In the genomic region with DNA sequence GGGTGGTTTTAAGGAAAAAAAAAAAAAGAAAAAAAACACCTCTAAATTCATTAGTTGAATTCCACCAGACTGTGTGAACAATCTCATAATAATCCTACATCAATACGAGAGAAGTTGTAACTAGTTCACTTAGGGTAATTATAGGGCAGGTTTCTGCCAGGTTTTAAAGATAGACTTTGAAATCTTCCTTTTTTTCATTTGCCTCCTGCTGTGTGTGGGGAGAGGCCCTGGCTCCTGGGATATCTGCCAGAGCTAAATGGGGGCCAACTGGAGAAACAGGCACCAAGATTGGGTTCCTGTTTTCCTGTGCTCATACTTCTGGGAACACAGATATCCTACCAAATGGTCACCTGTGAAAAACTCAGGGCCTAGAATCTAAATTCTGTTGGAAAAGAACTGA, we compare ENCODE assay signal across 20 cellular contexts. TPM values are rescaled to one million over a fixed set of nuclear protein-coding genes. Genes with fewer than 3 reads are reported as not detected.
A peak's percentile ranks its signal among the peaks of the same experiment; 100 is the strongest.
DNase-seq lines count a peak whose midpoint lies in the region; ATAC-seq and TF ChIP-seq lines count a peak whose summit lies in the region.
"Had no signal": no experiment of that assay in that cellular context is flagged by ENCODE, and none has a peak within 500 bp of the region (broad histone marks: within the 10 kb centered on the region; RNA-seq: fewer than 3 reads in every experiment).

No MANE protein-coding gene starts in this region.

- DNase-seq in PC-9, result peak in 1 of 2 experiments; percentile 38
- DNase-seq in left ventricle myocardium inferior, result no peak
- DNase-seq in renal cortical epithelial cell (ENCODE audit: low read depth), result peak; percentile 21
- DNase-seq in stimulated activated CD4-positive, alpha-beta T cell treated with anti-CD3 and anti-CD28 coated beads, Interleukin-4, amount 100 ng/mL, for 1 hour, result no peak
- DNase-seq: amygdala; dermis blood vessel endothelial cell; DMS79; kidney; naive thymus-derived CD8-positive, alpha-beta T cell; NCI-H1436; NCI-H510A treated with DMSO at 0.1 percent for 48 hours; OCI-M1; SW 1271 had no signal

- POLR2A ChIA-PET in PC-9 (lab: Charles Lee; ENCODE audit: unreplicated experiment), result interaction anchor here (0.6 kb wide), 1 partner anchor 204 kb away, joined by 3 read pairs; no protein-coding TSS in a partner anchor

- ATAC-seq in HG02610 (IDR thresholded peaks at IDR 0.05; ENCODE audit: unreplicated experiment) (no peak), HG02571 (IDR thresholded peaks at IDR 0.05; ENCODE audit: unreplicated experiment) (no peak)
- ATAC-seq: activated T-helper 17 cell treated with anti-CD3 and anti-CD28 coated beads, Interleukin-2, amount 50 U/mL, for 72 hours; naive thymus-derived CD8-positive, alpha-beta T cell; WTC11 had no signal

- no TSS peak for BruUV-seq in PC-9 (replicated peaks; lab: Mats Ljungman, UMichigan)

- TF ChIP-seq CTCF in PC-9 (conservative IDR thresholded peaks at IDR 0.05) (no peak), left ventricle myocardium inferior (IDR thresholded peaks at IDR 0.05; ENCODE audit: borderline replicate concordance) (no peak)

- no peaks in the 10 kb centered on the region; the same call in 1 of the 2 replicates for H3K79me2 ChIP-seq in PC-9 (ENCODE audit: low read depth)

- CTCF ChIA-PET in PC-9 (lab: Charles Lee), result no interaction called here

- H3K27ac ChIP-seq in HUES48 (ENCODE audit: low read depth, low read length) (peak overlapping the region; percentile 64), PC-9 (no peak overlapping the region), left ventricle myocardium inferior (replicated peaks) (peak overlapping the region; percentile 54)
- H3K27ac ChIP-seq: BLaER1 had no signal

- H3K4me2 ChIP-seq in PC-9, result 0 out of 2 replicates have a peak overlapping the region, but pooled peaks have one; percentile 26
- H3K4me2 ChIP-seq: BLaER1 had no signal

- H3K9me3 ChIP-seq in HUES48 (ENCODE audit: control insufficient read depth, insufficient read depth, low read length), result no peaks in the 10 kb centered on the region
- H3K9me3 ChIP-seq in PC-9 (ENCODE audit: insufficient read depth, low read depth), result no peaks in the 10 kb centered on the region
- H3K9me3 ChIP-seq in left ventricle myocardium inferior (replicated peaks), result peaks cover 5% of the 10 kb centered on the region
- H3K9me3 ChIP-seq: BLaER1 had no signal

- H3F3A ChIP-seq in PC-9 (ENCODE audit: insufficient read depth, low read depth), result peaks cover 34% of the 10 kb centered on the region

- H3K36me3 ChIP-seq in HUES48 (ENCODE audit: control insufficient read depth, insufficient read depth, low read length), result no peaks in the 10 kb centered on the region
- no peaks in the 10 kb centered on the region for H3K36me3 ChIP-seq in PC-9 (ENCODE audit: low read depth)
- H3K36me3 ChIP-seq in left ventricle myocardium inferior, result no peaks in the 10 kb centered on the region
- H3K36me3 ChIP-seq: BLaER1 had no signal

- no peaks in the 10 kb centered on the region for H4K20me1 ChIP-seq in PC-9 (ENCODE audit: insufficient read depth)
- H4K20me1 ChIP-seq: BLaER1 had no signal

- no peaks in the 10 kb centered on the region for H3K27me3 ChIP-seq in HUES48 (ENCODE audit: control insufficient read depth, insufficient read depth, low read length)
- no peaks in the 10 kb centered on the region for H3K27me3 ChIP-seq in PC-9 (ENCODE audit: insufficient read depth, low read depth)
- no peaks in the 10 kb centered on the region for H3K27me3 ChIP-seq in left ventricle myocardium inferior (ENCODE audit: low read depth)
- H3K27me3 ChIP-seq: BLaER1 had no signal

- no peak overlapping the region for H3K4me3 ChIP-seq in HUES48 (ENCODE audit: low read depth, low read length)
- H3K4me3 ChIP-seq in PC-9, result no peak overlapping the region
- H3K4me3 ChIP-seq in left ventricle myocardium inferior, result no peak overlapping the region
- H3K4me3 ChIP-seq: BLaER1 had no signal

- intact Hi-C loops in PC-9 (cut with micrococcal nuclease; ENCODE audit: unreplicated experiment) (loop anchor here (5.0 kb wide), 1 partner anchor 49 kb away; no protein-coding TSS in a partner anchor), left ventricle myocardium inferior (cut with micrococcal nuclease) (no loop called here)

- no peak overlapping the region for H2AFZ ChIP-seq in PC-9

- no peaks in the 10 kb centered on the region for H3K9me2 ChIP-seq in PC-9 (ENCODE audit: insufficient read depth)

- H3K4me1 ChIP-seq in HUES48 (ENCODE audit: control insufficient read depth, insufficient read depth, low read length), result peaks cover 12% of the 10 kb centered on the region
- peaks cover 72% of the 10 kb centered on the region for H3K4me1 ChIP-seq in PC-9 (replicated peaks; ENCODE audit: insufficient read depth)
- H3K4me1 ChIP-seq in left ventricle myocardium inferior, result peaks cover 66% of the 10 kb centered on the region
- H3K4me1 ChIP-seq: BLaER1 had no signal

- H3K9ac ChIP-seq in HUES48 (ENCODE audit: low read depth, low read length), result no peak overlapping the region
- H3K9ac ChIP-seq: BLaER1 had no signal

RNA-seq across cellular contexts. Expression of a gene that starts 42.3 kb away (rescaled TPM):
- total RNA-seq in PC-9 (2021), result 30.9 and 37.2 TPM in 2 replicates
- 376 TPM for total RNA-seq in left ventricle myocardium inferior
- 7.6 and 8.1 TPM in 2 replicates for total RNA-seq in renal cortical epithelial cell
- total RNA-seq: activated CD8-positive, alpha-beta memory T cell treated with anti-CD3 and anti-CD28 coated beads for 36 hours; naive thymus-derived CD8-positive, alpha-beta T cell had no signal
